In the genomic region with DNA sequence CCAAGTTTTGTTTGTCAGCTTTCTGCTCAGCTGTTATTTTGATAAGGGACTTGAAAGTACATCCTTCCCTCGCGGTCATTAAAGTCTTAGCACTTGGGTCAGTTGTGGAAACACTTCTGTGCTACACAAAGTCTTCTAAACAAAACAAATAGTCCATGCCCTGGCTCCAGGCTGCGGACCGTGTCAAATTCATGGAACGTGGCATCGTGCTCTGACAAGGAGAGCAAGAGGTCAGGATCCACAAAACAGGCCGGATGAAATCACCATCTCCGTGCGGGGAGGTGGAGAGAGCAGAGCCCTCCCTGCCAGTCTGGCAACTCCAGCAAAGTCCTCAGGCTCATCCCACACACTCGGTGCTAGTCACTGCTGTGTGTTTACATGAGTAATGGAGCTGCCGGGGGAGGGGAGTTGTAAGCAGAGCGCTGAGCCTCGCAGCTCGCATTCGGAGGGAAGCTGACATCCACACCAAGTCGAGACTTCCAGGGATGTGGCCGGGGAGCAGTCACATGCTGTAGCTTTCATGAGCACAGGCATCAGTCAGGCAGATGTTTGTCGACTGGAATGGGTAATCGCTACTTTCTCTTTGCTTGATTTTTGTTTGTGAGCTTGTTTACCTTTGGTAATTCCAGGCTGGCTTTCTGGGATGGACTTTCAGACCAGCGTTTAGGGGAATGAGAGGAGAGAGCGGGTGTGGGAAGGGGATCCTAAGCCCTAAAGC, we compare ENCODE assay signal across 8 cellular contexts.
DNase-seq lines count a peak whose midpoint lies in the region; ATAC-seq and TF ChIP-seq lines count a peak whose summit lies in the region.

No MANE protein-coding gene starts in this region.

- peak overlapping the region; percentile 70 for H3K9ac ChIP-seq in PC-3 (ENCODE audit: low read length)

- peak overlapping the region; percentile 77 for H3K27ac ChIP-seq in PC-3 (ENCODE audit: low read length)

- POLR2A ChIA-PET in PC-3 (lab: Charles Lee; ENCODE audit: unreplicated experiment) = interaction anchor here (0.5 to 2.0 kb wide), 16 partner anchors 11 to 1191 kb away, joined by 3 to 16 read pairs (median 6); no protein-coding TSS in a partner anchor

- peaks cover 12% of the 10 kb centered on the region for H3F3A ChIP-seq in PC-3 (ENCODE audit: low read length, unreplicated experiment)

- ATAC-seq in GM19351 (IDR thresholded peaks at IDR 0.05; ENCODE audit: unreplicated experiment) (peak; percentile 9), PC-3 (peak; percentile 87), natural killer cell (peak; percentile 22 to 43 (median 42)), HG03175 (IDR thresholded peaks at IDR 0.05; ENCODE audit: unreplicated experiment) (no peak)
- ATAC-seq in stimulated activated naive CD8-positive, alpha-beta T cell treated with anti-CD3 and anti-CD28 coated beads, Interleukin-15, Interleukin-2, amounts not matched to agents 100 U/mL and 50 U/mL, for 24 hours = peak; percentile 16

- H3K27me3 Mint-ChIP-seq in natural killer cell (ENCODE audit: low read depth in 2 of 2) = no peaks in the 10 kb centered on the region

- H3K9me3 Mint-ChIP-seq in natural killer cell = no peaks in the 10 kb centered on the region

- H3K9me2 ChIP-seq in PC-3 (replicated peaks; ENCODE audit: low read length) = no peaks in the 10 kb centered on the region

- intact Hi-C loops in PC-3 (cut with micrococcal nuclease) = loop anchor here (1.0 to 10.0 kb wide), 6 partner anchors 28 to 1234 kb away; no protein-coding TSS in a partner anchor
- intact Hi-C loops in natural killer cell (cut with micrococcal nuclease) = loop anchor here (2.0 to 5.0 kb wide), 6 partner anchors 106 to 1218 kb away; a partner anchor contains a TSS

- peaks cover 89 to 93% of the 10 kb centered on the region in 2 donors for H3K4me1 Mint-ChIP-seq in natural killer cell

- peaks cover 21% of the 10 kb centered on the region for H3K36me3 ChIP-seq in PC-3 (ENCODE audit: low read depth, low read length)

- H4K20me1 ChIP-seq in PC-3 (ENCODE audit: low read length) = no peaks in the 10 kb centered on the region

- H3K4me2 ChIP-seq in PC-3 (ENCODE audit: low read length) = peak overlapping the region; percentile 80

- H3K4me1 ChIP-seq in PC-3 (ENCODE audit: insufficient read depth, low read length) = peaks cover 76% of the 10 kb centered on the region

- peak overlapping the region; percentile 51 for H2AFZ ChIP-seq in PC-3 (ENCODE audit: low read length)

- DNase-seq in PC-3 (peak; percentile 100), fibroblast of peridontal ligament (ENCODE audit: extremely low read depth) (peak; percentile 99), natural killer cell (peak; percentile 41), Kasumi-1 (lab: John Stamatoyannopoulos, UW) (no peak)
- peak; percentile 41 for DNase-seq in activated effector memory CD4-positive, alpha-beta T cell treated with Interleukin-2 at 50 U/mL for 16 hours
- DNase-seq in stimulated activated naive CD8-positive, alpha-beta T cell treated with anti-CD3 and anti-CD28 coated beads, Interleukin-15, Interleukin-2, amounts not matched to agents 100 U/mL and 50 U/mL, for 24 hours = peak; percentile 68

- no TSS peak for BruUV-seq in PC-3 (replicated peaks; lab: Mats Ljungman, UMichigan)

- no peaks in the 10 kb centered on the region for H3K9me3 ChIP-seq in PC-3 (ENCODE audit: low read length)

- peak overlapping the region; percentile 79 for H3K4me3 Mint-ChIP-seq in natural killer cell

- TF ChIP-seq CTCF in PC-3 (conservative IDR thresholded peaks at IDR 0.05; ENCODE audit: low read depth, low read length) = no peak
- no peak for TF ChIP-seq CTCF in natural killer cell (IDR thresholded peaks at IDR 0.05)

- H3K36me3 Mint-ChIP-seq in natural killer cell = peaks cover 11% of the 10 kb centered on the region

- CTCF ChIA-PET in PC-3 (lab: Charles Lee) = interaction anchor here (0.6 to 4.9 kb wide), 12 partner anchors 10 to 365 kb away, joined by 3 to 52 read pairs (median 4); no protein-coding TSS in a partner anchor

- no peaks in the 10 kb centered on the region for H3K27me3 ChIP-seq in PC-3 (ENCODE audit: low read length)

- peaks cover 49% of the 10 kb centered on the region for H3K79me2 ChIP-seq in PC-3 (ENCODE audit: low read length)

- H3K4me3 ChIP-seq in PC-3 (ENCODE audit: low read length) = peak overlapping the region; percentile 63

- peak overlapping the region; percentile 84 to 89 for H3K27ac Mint-ChIP-seq in natural killer cell

Comparison
In these comparisons a context has a peak if more than half of its experiments do, and no peak if none do; other contexts are left out.
1. DNase-seq: peak in PC-3 (single experiment), activated effector memory CD4-positive, alpha-beta T cell treated with Interleukin-2 at 50 U/mL for 16 hours (single experiment), fibroblast of peridontal ligament (single experiment), natural killer cell (single experiment) and stimulated activated naive CD8-positive, alpha-beta T cell treated with anti-CD3 and anti-CD28 coated beads, Interleukin-15, Interleukin-2, amounts not matched to agents 100 U/mL and 50 U/mL, for 24 hours (single experiment); none in Kasumi-1 (0 of 2).